8 cellular contexts compared by ENCODE assay signal in genomic region chr17:79741751-79742588, GRCh38. TPM values are rescaled to one million over a fixed set of nuclear protein-coding genes. Genes with fewer than 3 reads are reported as not detected.
DNase-seq lines count a peak whose midpoint lies in the region; ATAC-seq and TF ChIP-seq lines count a peak whose summit lies in the region.

No MANE protein-coding gene starts in this region.

- peak; percentile 75 for TF ChIP-seq RAD21 in SK-N-SH (IDR thresholded peaks at IDR 0.05; ENCODE audit: low read length)

- POLR2A ChIA-PET in SK-N-SH (lab: Yijun Ruan, JAX), result interaction anchor here (0.5 to 1.8 kb wide), 5 partner anchors 37 to 69 kb away, joined by 4 to 9 read pairs (median 5); partner anchors contain the start of gene CBX2

- H3K4me2 ChIP-seq in Loucy (ENCODE audit: low read depth, low read length, poor library complexity, severe bottlenecking) (peak overlapping the region; percentile 81), SK-N-SH (peak overlapping the region; percentile 85), trophoblast cell (ENCODE audit: low read length) (peak overlapping the region; percentile 70)

- H2AFZ ChIP-seq in Loucy (ENCODE audit: low read length), result peak overlapping the region; percentile 92
- peak overlapping the region; percentile 31; the same call in 1 of the 2 replicates for H2AFZ ChIP-seq in SK-N-SH (ENCODE audit: low read depth)
- no peak overlapping the region for H2AFZ ChIP-seq in trophoblast cell (ENCODE audit: insufficient read depth, low read length, poor library complexity)

- H3K4ac ChIP-seq in trophoblast cell (ENCODE audit: low read depth, low read length), result no peak overlapping the region

- no peaks in the 10 kb centered on the region for H3K36me3 ChIP-seq in Loucy (ENCODE audit: insufficient read depth, low read length)
- no peaks in the 10 kb centered on the region for H3K36me3 ChIP-seq in SK-N-SH (replicated peaks in 1 of 2; ENCODE audit: control insufficient read depth in 1 of 2, insufficient read depth in 2 of 2, low read length in 1 of 2)
- no peaks in the 10 kb centered on the region for H3K36me3 ChIP-seq in trophoblast cell (ENCODE audit: control insufficient read depth in 1 of 2, insufficient read depth in 2 of 2, low read length in 2 of 2)
- H3K36me3 ChIP-seq in upper lobe of right lung, result no peaks in the 10 kb centered on the region

- H2BK120ac ChIP-seq in trophoblast cell (ENCODE audit: insufficient read depth, low read length, poor library complexity), result no peak overlapping the region

- H3K9ac ChIP-seq in Loucy (ENCODE audit: low read depth, low read length, poor library complexity, severe bottlenecking) (peak overlapping the region; percentile 50), SK-N-SH (no peak overlapping the region), trophoblast cell (ENCODE audit: low read length) (no peak overlapping the region)

- H2BK12ac ChIP-seq in trophoblast cell (ENCODE audit: low read length), result no peak overlapping the region

- H3K27me3 ChIP-seq in Loucy (ENCODE audit: insufficient read depth, low read length, poor library complexity, severe bottlenecking) (no peaks in the 10 kb centered on the region), SK-N-SH (ENCODE audit: insufficient read depth) (peaks cover 42% of the 10 kb centered on the region), trophoblast cell (ENCODE audit: insufficient read depth, low read length) (peaks cover 7% of the 10 kb centered on the region), upper lobe of right lung (peaks cover 42% of the 10 kb centered on the region)

- H3K23ac ChIP-seq in trophoblast cell (ENCODE audit: low read length), result no peak overlapping the region

- no peak overlapping the region for H4K12ac ChIP-seq in trophoblast cell (ENCODE audit: low read depth, low read length)

- H3F3A ChIP-seq in Loucy (ENCODE audit: low read depth), result no peaks in the 10 kb centered on the region
- H3F3A ChIP-seq in SK-N-SH (replicated peaks; ENCODE audit: insufficient read depth), result peaks cover 3% of the 10 kb centered on the region

- no peak overlapping the region for H2BK5ac ChIP-seq in trophoblast cell (ENCODE audit: low read depth, low read length, poor library complexity)

- H4K8ac ChIP-seq in trophoblast cell (ENCODE audit: low read depth, low read length), result no peak overlapping the region

- no peak overlapping the region for H3K18ac ChIP-seq in trophoblast cell (ENCODE audit: low read length)

- peaks cover 7% of the 10 kb centered on the region for H3K4me1 ChIP-seq in Loucy (ENCODE audit: insufficient read depth, low read length, poor library complexity, severe bottlenecking)
- H3K4me1 ChIP-seq in SK-N-SH (ENCODE audit: control insufficient read depth in 1 of 2, insufficient read depth in 2 of 2, low read depth in 1 of 2, low read length in 1 of 2), result peaks cover 0 to 12% of the 10 kb centered on the region in 2 experiments; a peak in 1 of 4 replicates
- H3K4me1 ChIP-seq in trophoblast cell (ENCODE audit: control insufficient read depth in 1 of 2, insufficient read depth in 2 of 2, low read length in 2 of 2), result peaks cover 0 to 3% of the 10 kb centered on the region in 2 experiments
- H3K4me1 ChIP-seq in upper lobe of right lung, result peaks cover 7% of the 10 kb centered on the region

- H3K79me2 ChIP-seq in Loucy (ENCODE audit: insufficient read depth, low read length) (no peaks in the 10 kb centered on the region), SK-N-SH (ENCODE audit: insufficient read depth) (no peaks in the 10 kb centered on the region), trophoblast cell (ENCODE audit: control insufficient read depth, insufficient read depth, low read length, poor library complexity) (no peaks in the 10 kb centered on the region)

- WGBS in SK-N-SH (ENCODE audit: low lambda C conversion rate), result 20% methylated on average over 40 of the region's 53 CpGs
- no CpG with 5 or more reads among the region's 53 CpGs for WGBS in trophoblast cell (ENCODE audit: extremely low coverage, insufficient coverage, insufficient read length)

- intact Hi-C loops in cardiac septum (cut with DNase I), result loop anchor here (5.0 kb wide), 1 partner anchor 250 kb away; no protein-coding TSS in a partner anchor
- intact Hi-C loops in upper lobe of right lung (cut with DNase I), result no loop called here

- ATAC-seq in upper lobe of right lung (peak; percentile 79), GM19395 (IDR thresholded peaks at IDR 0.05; ENCODE audit: unreplicated experiment) (no peak)

- TF ChIP-seq EP300 in SK-N-SH (IDR thresholded peaks at IDR 0.05; ENCODE audit: borderline replicate concordance in 1 of 2, low read depth in 1 of 2, low read length in 1 of 2), result no peak

- H3K14ac ChIP-seq in trophoblast cell (ENCODE audit: low read length), result no peak overlapping the region

- peak; percentile 73 for DNase-seq in DMS53 (lab: John Stamatoyannopoulos, UW)
- DNase-seq in SK-N-SH, result peak; percentile 99
- DNase-seq in activated naive CD4-positive, alpha-beta T cell treated with anti-CD3 and anti-CD28 coated beads, Interleukin-2, amount 50 U/mL, for 16 hours, result peak; percentile 76
- peak; percentile 89 for DNase-seq in cardiac septum (ENCODE audit: low spot score)
- peak; percentile 68 to 75 for DNase-seq in trophoblast cell
- peak; percentile 86 for DNase-seq in upper lobe of right lung

- no peak overlapping the region for H2AK5ac ChIP-seq in trophoblast cell (ENCODE audit: low read length)

- H4K20me1 ChIP-seq in Loucy (ENCODE audit: insufficient read depth, low read length, poor library complexity, severe bottlenecking), result no peaks in the 10 kb centered on the region
- H4K20me1 ChIP-seq in SK-N-SH (ENCODE audit: insufficient read depth), result no peaks in the 10 kb centered on the region

- H4K91ac ChIP-seq in trophoblast cell (ENCODE audit: low read depth, low read length), result no peak overlapping the region

- H3K9me3 ChIP-seq in Loucy (ENCODE audit: insufficient read depth, low read depth, low read length) (no peaks in the 10 kb centered on the region), SK-N-SH (no peaks in the 10 kb centered on the region), trophoblast cell (ENCODE audit: insufficient read depth, low read depth, low read length) (peaks cover 7% of the 10 kb centered on the region), upper lobe of right lung (no peaks in the 10 kb centered on the region)

- H3K27ac ChIP-seq in SK-N-SH (ENCODE audit: low read depth in 2 of 2, low read length in 1 of 2) (peak overlapping the region in 1 of 2 experiments; percentile 29; a peak in 1 of 4 replicates), trophoblast cell (ENCODE audit: low read depth, low read length) (no peak overlapping the region), upper lobe of right lung (no peak overlapping the region)

- H3K4me3 ChIP-seq in Loucy (ENCODE audit: low read length, poor library complexity, severe bottlenecking) (peak overlapping the region; percentile 67), SK-N-SH (ENCODE audit: low read depth in 2 of 2, low read length in 1 of 2) (peak overlapping the region; percentile 50 to 55; a peak in 3 of 4 replicates), trophoblast cell (ENCODE audit: low read depth, low read length) (peak overlapping the region; percentile 65), upper lobe of right lung (no peak overlapping the region)

- peak; percentile 90 for TF ChIP-seq CTCF in Loucy (conservative IDR thresholded peaks at IDR 0.05; ENCODE audit: low read length)
- peak; percentile 99 for TF ChIP-seq CTCF in SK-N-SH (IDR thresholded peaks at IDR 0.05)
- peak; percentile 94 for TF ChIP-seq CTCF in upper lobe of right lung (IDR thresholded peaks at IDR 0.05)

- no peaks in the 10 kb centered on the region for H3K79me1 ChIP-seq in trophoblast cell (ENCODE audit: low read length)

- CTCF ChIA-PET in SK-N-SH (lab: Yijun Ruan, JAX), result interaction anchor here (0.5 to 10.7 kb wide), 60 partner anchors 8 to 1589 kb away, joined by 3 to 216 read pairs (median 5); partner anchors contain the start of genes CBX2, CBX4, CBX8 and ENPP7

- H3K9me2 ChIP-seq in Loucy (replicated peaks; ENCODE audit: low read depth, low read length), result no peaks in the 10 kb centered on the region
- no peaks in the 10 kb centered on the region for H3K9me2 ChIP-seq in SK-N-SH

TF ChIP-seq in SK-N-SH, 30 proteins besides CTCF, POLR2A, EP300 and RAD21:
- TF ChIP-seq RCOR1 (IDR thresholded peaks at IDR 0.05; ENCODE audit: low read length) (peak; percentile 57), CHD2 (IDR thresholded peaks at IDR 0.05; ENCODE audit: low read length, partially characterized antibody) (peak; percentile 26), MXI1 (IDR thresholded peaks at IDR 0.05; ENCODE audit: low read depth, low read length) (0 out of 2 replicates have a peak, but pooled peaks have one; percentile 37), GATA2 (CRISPR knock-in tag; IDR thresholded peaks at IDR 0.05) (no peak), SMC3 (IDR thresholded peaks at IDR 0.05; ENCODE audit: low read depth, low read length) (peak; percentile 83), YY1 (IDR thresholded peaks at IDR 0.05; ENCODE audit: low read depth) (no peak)

RNA-seq across cellular contexts. Expression of gene ENPP7, which starts 11.2 kb away (rescaled TPM):
- not detected in 2 replicates for polyA plus RNA-seq in SK-N-SH (2012; rRNA removed)
- not detected in 2 replicates for polyA plus RNA-seq in SK-N-SH (2012; cell fraction: cytosol; rRNA removed)
- not detected in 2 replicates for polyA plus RNA-seq in SK-N-SH (2012; cell fraction: nucleus; rRNA removed)
- total RNA-seq in cardiac septum (not detected), upper lobe of right lung (not detected)
- polyA plus RNA-seq in trophoblast cell (2013), result not detected in 2 replicates

RNA-seq across cellular contexts. Expression of gene CBX2, which starts 36.0 kb away (rescaled TPM):
- polyA plus RNA-seq in SK-N-SH (2012; rRNA removed), result 19.7 and 22.4 TPM in 2 replicates
- polyA plus RNA-seq in SK-N-SH (2012; cell fraction: cytosol; rRNA removed), result 9.7 and 13.6 TPM in 2 replicates
- polyA plus RNA-seq in SK-N-SH (2012; cell fraction: nucleus; rRNA removed), result 42.0 and 52.6 TPM in 2 replicates
- total RNA-seq in cardiac septum (3.5 TPM), upper lobe of right lung (3.4 TPM)
- polyA plus RNA-seq in trophoblast cell (2013), result 11.0 and 11.7 TPM in 2 replicates

RNA-seq across cellular contexts. Expression of gene CBX8, which starts 54.9 kb away (rescaled TPM):
- polyA plus RNA-seq in SK-N-SH (2012; rRNA removed), result 2.1 and 2.9 TPM in 2 replicates
- polyA plus RNA-seq in SK-N-SH (2012; cell fraction: cytosol; rRNA removed), result 2.0 and 2.8 TPM in 2 replicates
- polyA plus RNA-seq in SK-N-SH (2012; cell fraction: nucleus; rRNA removed), result 6.1 and 6.5 TPM in 2 replicates
- total RNA-seq in cardiac septum, result 5.7 TPM
- polyA plus RNA-seq in trophoblast cell (2013), result 1.2 and 1.5 TPM in 2 replicates
- 4.9 TPM for total RNA-seq in upper lobe of right lung
